Comparison of ENCODE assay signal across 9 cellular contexts in the genomic region with DNA sequence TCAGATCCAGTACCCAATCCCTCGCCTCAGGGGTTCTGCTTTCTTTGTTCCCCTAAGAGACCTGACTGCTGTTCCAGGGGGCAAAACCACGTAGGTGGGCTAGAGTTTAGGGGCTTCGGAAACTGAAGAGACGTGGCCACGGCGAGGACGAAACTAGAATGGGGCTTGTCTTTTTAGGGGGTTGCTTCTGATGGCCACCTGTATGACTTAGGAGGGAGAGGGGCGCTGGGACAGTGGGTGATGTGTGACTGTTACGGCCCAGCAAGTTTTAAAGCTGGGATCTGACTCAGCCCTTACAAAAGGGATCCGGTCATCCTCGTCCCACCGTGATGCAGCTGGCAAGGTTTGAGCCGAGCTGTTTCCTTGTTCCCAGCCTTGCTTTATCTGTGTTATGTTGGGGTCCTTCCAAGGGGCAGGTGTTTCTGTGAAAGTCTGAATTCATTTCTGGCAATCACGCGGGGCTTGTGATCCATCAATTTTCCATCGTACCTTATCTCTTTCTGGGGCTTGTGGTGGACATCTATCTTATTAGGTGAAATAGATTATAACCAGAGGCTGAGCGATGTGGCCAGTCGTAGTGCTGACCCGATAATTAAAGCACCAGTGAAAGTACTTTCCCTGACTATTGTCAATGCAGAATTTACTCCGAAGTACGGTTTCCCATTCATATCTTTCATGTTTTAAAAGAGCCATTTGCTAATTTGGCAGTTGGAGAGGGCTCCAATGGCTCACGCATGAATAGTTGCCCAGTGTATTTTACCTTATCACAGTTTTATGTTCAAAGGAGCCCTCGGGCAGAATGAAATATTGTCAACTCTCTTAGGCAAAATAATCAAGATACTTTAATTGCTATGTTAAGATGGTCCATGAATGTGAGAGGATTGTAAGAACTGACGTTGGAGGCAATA. TPM values are rescaled to one million over a fixed set of nuclear protein-coding genes. Genes with fewer than 3 reads are reported as not detected.
A peak's percentile ranks its signal among the peaks of the same experiment; 100 is the strongest.
DNase-seq lines count a peak whose midpoint lies in the region; ATAC-seq and TF ChIP-seq lines count a peak whose summit lies in the region.
"Had no signal": no experiment of that assay in that cellular context is flagged by ENCODE, and none has a peak within 500 bp of the region (broad histone marks: within the 10 kb centered on the region; RNA-seq: fewer than 3 reads in every experiment).

No MANE protein-coding gene starts in this region.

- no peak for TF ChIP-seq CTCF in gastrocnemius medialis (IDR thresholded peaks at IDR 0.05 in 4 of 5, conservative IDR thresholded peaks at IDR 0.05 in 1 of 5)

- H3K4me1 ChIP-seq in iPS DF 6.9 (ENCODE audit: control insufficient read depth, insufficient read depth, low read length) = no peaks in the 10 kb centered on the region; the same call in 1 of the 2 replicates
- H3K4me1 ChIP-seq in gastrocnemius medialis = peaks cover 52% of the 10 kb centered on the region in 2 donors

- H3K9me3 Mint-ChIP-seq in activated CD8-positive, alpha-beta memory T cell treated with anti-CD3 and anti-CD28 coated beads, Interleukin-2, amount 10 ng/mL, durations not matched to agents 7 days and 5 days (ENCODE audit: low read depth) = no peaks in the 10 kb centered on the region
- no peaks in the 10 kb centered on the region for H3K9me3 Mint-ChIP-seq in activated naive CD8-positive, alpha-beta T cell treated with anti-CD3 and anti-CD28 coated beads, Interleukin-2, amount 50 U/mL, for 24 hours
- H3K9me3 Mint-ChIP-seq: activated naive CD8-positive, alpha-beta T cell treated with anti-CD3 and anti-CD28 coated beads, Interleukin-2, amount 10 ng/mL, durations not matched to agents 7 days and 5 days had no signal

- TF ChIP-seq POLR2A in gastrocnemius medialis (IDR thresholded peaks at IDR 0.05) (peak in 1 of 2 donors; percentile 50), GM18505 (IDR thresholded peaks at IDR 0.05; ENCODE audit: borderline replicate concordance, extremely low read depth, insufficient read depth, insufficient read length) (no peak)

- no peak overlapping the region for H3K27ac Mint-ChIP-seq in activated CD8-positive, alpha-beta memory T cell treated with anti-CD3 and anti-CD28 coated beads, Interleukin-2, amount 10 ng/mL, durations not matched to agents 7 days and 5 days
- no peak overlapping the region for H3K27ac Mint-ChIP-seq in activated naive CD8-positive, alpha-beta T cell treated with anti-CD3 and anti-CD28 coated beads, Interleukin-2, amount 50 U/mL, for 24 hours
- H3K27ac Mint-ChIP-seq: activated naive CD8-positive, alpha-beta T cell treated with anti-CD3 and anti-CD28 coated beads, Interleukin-2, amount 10 ng/mL, durations not matched to agents 7 days and 5 days had no signal

- H3K27me3 ChIP-seq in iPS DF 6.9 (ENCODE audit: control insufficient read depth, insufficient read depth, low read length) (peaks cover 5% of the 10 kb centered on the region; the same call in 1 of the 2 replicates), gastrocnemius medialis (no peaks in the 10 kb centered on the region)

- no peaks in the 10 kb centered on the region for H3K36me3 ChIP-seq in iPS DF 6.9 (ENCODE audit: control insufficient read depth, insufficient read depth, low read length)
- no peaks in the 10 kb centered on the region for H3K36me3 ChIP-seq in gastrocnemius medialis

- in situ Hi-C loops in gastrocnemius medialis (cut with MboI; ENCODE audit: low sequenced_read_pairs in 4 of 4) = loop anchor here in 1 of 4 donors (5.0 kb wide), 1 partner anchor 134 kb away; no protein-coding TSS in a partner anchor

- H3K9me3 ChIP-seq in iPS DF 6.9 (ENCODE audit: control insufficient read depth, insufficient read depth, low read length) (no peaks in the 10 kb centered on the region), gastrocnemius medialis (no peaks in the 10 kb centered on the region)

- peaks cover 8% of the 10 kb centered on the region for H3K4me1 Mint-ChIP-seq in activated CD8-positive, alpha-beta memory T cell treated with anti-CD3 and anti-CD28 coated beads, Interleukin-2, amount 10 ng/mL, durations not matched to agents 7 days and 5 days
- peaks cover 7% of the 10 kb centered on the region for H3K4me1 Mint-ChIP-seq in activated naive CD8-positive, alpha-beta T cell treated with anti-CD3 and anti-CD28 coated beads, Interleukin-2, amount 50 U/mL, for 24 hours

- WGBS in iPS DF 6.9 (ENCODE audit: insufficient coverage, insufficient read length) = no CpG with 5 or more reads among the region's 24 CpGs

- DNase-seq in activated CD8-positive, alpha-beta memory T cell treated with anti-CD3 and anti-CD28 coated beads, Interleukin-2, amount 10 ng/mL, durations not matched to agents 7 days and 5 days = no peak
- no peak for DNase-seq in activated CD8-positive, alpha-beta memory T cell treated with anti-CD3 and anti-CD28 coated beads, Interleukin-2, amount 50 U/mL, for 4 hours
- no peak for DNase-seq in activated naive CD8-positive, alpha-beta T cell treated with anti-CD3 and anti-CD28 coated beads, Interleukin-2, amount 50 U/mL, for 24 hours
- DNase-seq in iPS DF 6.9 (ENCODE audit: low read depth, low spot score) (no peak), gastrocnemius medialis (peak; percentile 49 to 67), amniotic stem cell (lab: John Stamatoyannopoulos, UW) (no peak)

- peak overlapping the region; percentile 39 for H3K4me3 Mint-ChIP-seq in activated CD8-positive, alpha-beta memory T cell treated with anti-CD3 and anti-CD28 coated beads, Interleukin-2, amount 10 ng/mL, durations not matched to agents 7 days and 5 days
- peak overlapping the region; percentile 41 for H3K4me3 Mint-ChIP-seq in activated naive CD8-positive, alpha-beta T cell treated with anti-CD3 and anti-CD28 coated beads, Interleukin-2, amount 50 U/mL, for 24 hours

- CTCF ChIA-PET in activated CD8-positive, alpha-beta memory T cell treated with anti-CD3 and anti-CD28 coated beads, Interleukin-2, amount 10 ng/mL, durations not matched to agents 7 days and 5 days (lab: Charles Lee) = interaction anchor here (1.1 kb wide), 1 partner anchor 111 kb away, joined by 3 read pairs; no protein-coding TSS in a partner anchor

- intact Hi-C loops in gastrocnemius medialis (cut with DNase I; ENCODE audit: low total_unique reads) = loop anchor here (1.0 to 10.0 kb wide), 7 partner anchors 34 to 282 kb away; partner anchors contain the start of genes CAPZA2 and ST7

- H3K4me3 ChIP-seq in iPS DF 6.9 (ENCODE audit: low read length) (peak overlapping the region; percentile 42; the same call in 1 of the 2 replicates), gastrocnemius medialis (peak overlapping the region; percentile 77 to 83 (median 78))

- ATAC-seq in activated CD8-positive, alpha-beta memory T cell treated with anti-CD3 and anti-CD28 coated beads, Interleukin-2, amount 10 ng/mL, durations not matched to agents 7 days and 5 days = no peak
- no peak for ATAC-seq in activated naive CD8-positive, alpha-beta T cell treated with anti-CD3 and anti-CD28 coated beads, Interleukin-2, amount 50 U/mL, for 24 hours
- ATAC-seq in gastrocnemius medialis (peak; percentile 56 to 62), GM18505 (IDR thresholded peaks at IDR 0.05; ENCODE audit: unreplicated experiment) (no peak), HG03108 (IDR thresholded peaks at IDR 0.05; ENCODE audit: unreplicated experiment) (no peak)

- peaks cover 73% of the 10 kb centered on the region for H3K27me3 Mint-ChIP-seq in activated CD8-positive, alpha-beta memory T cell treated with anti-CD3 and anti-CD28 coated beads, Interleukin-2, amount 10 ng/mL, durations not matched to agents 7 days and 5 days
- H3K27me3 Mint-ChIP-seq in activated naive CD8-positive, alpha-beta T cell treated with anti-CD3 and anti-CD28 coated beads, Interleukin-2, amount 50 U/mL, for 24 hours = peaks cover 71% of the 10 kb centered on the region

- no peaks in the 10 kb centered on the region for H3K36me3 Mint-ChIP-seq in activated CD8-positive, alpha-beta memory T cell treated with anti-CD3 and anti-CD28 coated beads, Interleukin-2, amount 10 ng/mL, durations not matched to agents 7 days and 5 days
- H3K36me3 Mint-ChIP-seq in activated naive CD8-positive, alpha-beta T cell treated with anti-CD3 and anti-CD28 coated beads, Interleukin-2, amount 50 U/mL, for 24 hours (ENCODE audit: low read depth) = no peaks in the 10 kb centered on the region
- H3K36me3 Mint-ChIP-seq: activated naive CD8-positive, alpha-beta T cell treated with anti-CD3 and anti-CD28 coated beads, Interleukin-2, amount 10 ng/mL, durations not matched to agents 7 days and 5 days had no signal

- H3K27ac ChIP-seq in iPS DF 6.9 (ENCODE audit: low read length) = no peak overlapping the region
- peak overlapping the region; percentile 95 to 96 (median 96) for H3K27ac ChIP-seq in gastrocnemius medialis

RNA-seq across cellular contexts. Expression of gene MET, which starts 0.9 kb away (rescaled TPM):
- under 1 TPM; 0.26 to 0.40 TPM for total RNA-seq in activated CD8-positive, alpha-beta memory T cell treated with anti-CD3 and anti-CD28 coated beads, Interleukin-2, amount 10 ng/mL, durations not matched to agents 7 days and 5 days
- 10 to 100 TPM; 15.9 to 36.8 (median 28.7) TPM for total RNA-seq in gastrocnemius medialis
- total RNA-seq: activated naive CD8-positive, alpha-beta T cell treated with anti-CD3 and anti-CD28 coated beads, Interleukin-2, amount 10 ng/mL, durations not matched to agents 7 days and 5 days had no signal

Comparison
In these comparisons a context has a peak if more than half of its experiments do, and no peak if none do; other contexts are left out.
1. ATAC-seq: peak in gastrocnemius medialis (2 of 2); none in activated CD8-positive, alpha-beta memory T cell treated with anti-CD3 and anti-CD28 coated beads, Interleukin-2, amount 10 ng/mL, durations not matched to agents 7 days and 5 days (single experiment), activated naive CD8-positive, alpha-beta T cell treated with anti-CD3 and anti-CD28 coated beads, Interleukin-2, amount 50 U/mL, for 24 hours (single experiment), GM18505 (single experiment) and HG03108 (single experiment).
2. DNase-seq: peak in gastrocnemius medialis (2 of 2); none in activated CD8-positive, alpha-beta memory T cell treated with anti-CD3 and anti-CD28 coated beads, Interleukin-2, amount 10 ng/mL, durations not matched to agents 7 days and 5 days (single experiment), activated CD8-positive, alpha-beta memory T cell treated with anti-CD3 and anti-CD28 coated beads, Interleukin-2, amount 50 U/mL, for 4 hours (single experiment), activated naive CD8-positive, alpha-beta T cell treated with anti-CD3 and anti-CD28 coated beads, Interleukin-2, amount 50 U/mL, for 24 hours (single experiment), iPS DF 6.9 (single experiment) and amniotic stem cell (single experiment).
3. RNA of gene MET, which starts 0.9 kb away (total RNA-seq): 15.9 to 36.8 TPM in gastrocnemius medialis; 0.26 to 0.40 TPM in activated CD8-positive, alpha-beta memory T cell treated with anti-CD3 and anti-CD28 coated beads, Interleukin-2, amount 10 ng/mL, durations not matched to agents 7 days and 5 days; every median in the first group is over 10 times any median in the second.